In the genomic region with DNA sequence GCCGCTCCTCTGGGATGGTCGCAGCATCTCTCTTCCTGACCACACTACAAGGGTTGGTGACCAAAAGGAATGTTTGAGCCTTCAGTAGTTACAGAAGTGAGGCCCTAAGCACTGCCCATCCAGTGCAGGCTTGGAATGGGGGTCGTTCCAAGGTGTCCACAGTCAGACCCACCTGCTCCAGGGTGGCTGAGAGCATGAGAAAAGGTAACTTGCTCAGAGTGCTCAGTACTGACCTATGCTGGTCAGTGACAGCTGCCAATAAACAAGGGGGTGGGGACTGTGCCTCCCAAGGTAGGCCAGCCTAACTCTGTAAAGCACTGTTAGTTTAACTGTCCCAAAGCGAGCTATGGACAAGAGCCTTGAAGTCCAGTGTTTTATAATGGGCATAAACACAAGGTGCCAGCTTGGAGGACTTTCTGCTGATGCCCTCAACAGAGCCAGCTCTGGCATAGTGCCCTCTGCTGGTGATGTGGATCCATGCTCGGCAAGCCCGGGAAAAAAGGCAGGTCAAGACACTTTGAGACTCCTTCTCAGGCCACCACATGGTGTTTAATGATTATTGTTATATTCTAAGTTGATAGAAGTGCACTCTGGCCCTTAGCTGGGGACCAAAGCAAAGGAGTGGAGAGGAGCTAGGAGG, we compare ENCODE assay signal across 8 cellular contexts.
DNase-seq lines count a peak whose midpoint lies in the region; ATAC-seq and TF ChIP-seq lines count a peak whose summit lies in the region.

No MANE protein-coding gene starts in this region.

- ATAC-seq in GM19395 (IDR thresholded peaks at IDR 0.05; ENCODE audit: unreplicated experiment) (peak; percentile 66), psoas muscle (peak; percentile 71 to 83 (median 73))

- H3K4me1 ChIP-seq in psoas muscle (no peaks in the 10 kb centered on the region), suprapubic skin (peaks cover 5% of the 10 kb centered on the region)

- CTCF ChIA-PET in RWPE1 (lab: Yijun Ruan, JAX), result interaction anchor here (0.6 to 2.0 kb wide), 11 partner anchors 11 to 345 kb away, joined by 3 to 5 read pairs (median 3); no protein-coding TSS in a partner anchor

- no peak overlapping the region for H3K27ac ChIP-seq in RWPE1
- no peak overlapping the region for H3K27ac ChIP-seq in psoas muscle
- H3K27ac ChIP-seq in suprapubic skin, result no peak overlapping the region

- H3K27me3 ChIP-seq in psoas muscle (ENCODE audit: insufficient read depth in 3 of 3, low read length in 2 of 3), result no peaks in the 10 kb centered on the region
- H3K27me3 ChIP-seq in suprapubic skin, result no peaks in the 10 kb centered on the region

- TF ChIP-seq CTCF in RWPE1 (conservative IDR thresholded peaks at IDR 0.05; ENCODE audit: low read depth), result peak; percentile 49
- peak; percentile 48 for TF ChIP-seq CTCF in psoas muscle (IDR thresholded peaks at IDR 0.05)
- TF ChIP-seq CTCF in suprapubic skin (IDR thresholded peaks at IDR 0.05), result peak in 1 of 2 donors; percentile 58

- POLR2A ChIA-PET in RWPE1 (lab: Yijun Ruan, JAX; ENCODE audit: low non-redundant PET), result no interaction called here

- H3K4me3 ChIP-seq in psoas muscle (no peak overlapping the region), suprapubic skin (no peak overlapping the region)

- intact Hi-C loops in psoas muscle (cut with DNase I), result loop anchor here (2.0 to 5.0 kb wide), 2 partner anchors 209 to 339 kb away; no protein-coding TSS in a partner anchor

- no peak for TF ChIP-seq EP300 in suprapubic skin (IDR thresholded peaks at IDR 0.05)

- DNase-seq in COLO668 (lab: John Stamatoyannopoulos, UW; ENCODE audit: unreplicated experiment) (peak; percentile 70), HT1080 (ENCODE audit: low read depth) (peak; percentile 51), RWPE1 (ENCODE audit: low spot score) (peak; percentile 45), glomerular visceral epithelial cell (ENCODE audit: extremely low spot score) (peak; percentile 67), psoas muscle (peak; percentile 39 to 73), suprapubic skin (ENCODE audit: low spot score in 2 of 2) (no peak)
- peak; percentile 55 for DNase-seq in activated naive CD4-positive, alpha-beta T cell treated with Interleukin-2 at 50 U/mL for 16 hours

- H3K9me3 ChIP-seq in psoas muscle (no peaks in the 10 kb centered on the region), suprapubic skin (no peaks in the 10 kb centered on the region)

- H3K36me3 ChIP-seq in psoas muscle (ENCODE audit: insufficient read depth in 1 of 2, low read depth in 1 of 2) (no peaks in the 10 kb centered on the region), suprapubic skin (no peaks in the 10 kb centered on the region)

- WGBS in psoas muscle, 3 donors, result 50 to 54% (median 52%) methylated on average over 6 of the region's 6 CpGs
- WGBS in suprapubic skin, result 38% methylated on average over 4 of the region's 6 CpGs

- no peak for TF ChIP-seq POLR2A in suprapubic skin (IDR thresholded peaks at IDR 0.05)

Comparison
In these comparisons a context has a peak if more than half of its experiments do, and no peak if none do; other contexts are left out.
1. DNase-seq: peak in COLO668 (single experiment), HT1080 (single experiment), RWPE1 (single experiment), activated naive CD4-positive, alpha-beta T cell treated with Interleukin-2 at 50 U/mL for 16 hours (single experiment), glomerular visceral epithelial cell (single experiment) and psoas muscle (2 of 2); none in suprapubic skin (0 of 2).